Comparison of ENCODE assay signal across 8 cellular contexts in the genomic region with DNA sequence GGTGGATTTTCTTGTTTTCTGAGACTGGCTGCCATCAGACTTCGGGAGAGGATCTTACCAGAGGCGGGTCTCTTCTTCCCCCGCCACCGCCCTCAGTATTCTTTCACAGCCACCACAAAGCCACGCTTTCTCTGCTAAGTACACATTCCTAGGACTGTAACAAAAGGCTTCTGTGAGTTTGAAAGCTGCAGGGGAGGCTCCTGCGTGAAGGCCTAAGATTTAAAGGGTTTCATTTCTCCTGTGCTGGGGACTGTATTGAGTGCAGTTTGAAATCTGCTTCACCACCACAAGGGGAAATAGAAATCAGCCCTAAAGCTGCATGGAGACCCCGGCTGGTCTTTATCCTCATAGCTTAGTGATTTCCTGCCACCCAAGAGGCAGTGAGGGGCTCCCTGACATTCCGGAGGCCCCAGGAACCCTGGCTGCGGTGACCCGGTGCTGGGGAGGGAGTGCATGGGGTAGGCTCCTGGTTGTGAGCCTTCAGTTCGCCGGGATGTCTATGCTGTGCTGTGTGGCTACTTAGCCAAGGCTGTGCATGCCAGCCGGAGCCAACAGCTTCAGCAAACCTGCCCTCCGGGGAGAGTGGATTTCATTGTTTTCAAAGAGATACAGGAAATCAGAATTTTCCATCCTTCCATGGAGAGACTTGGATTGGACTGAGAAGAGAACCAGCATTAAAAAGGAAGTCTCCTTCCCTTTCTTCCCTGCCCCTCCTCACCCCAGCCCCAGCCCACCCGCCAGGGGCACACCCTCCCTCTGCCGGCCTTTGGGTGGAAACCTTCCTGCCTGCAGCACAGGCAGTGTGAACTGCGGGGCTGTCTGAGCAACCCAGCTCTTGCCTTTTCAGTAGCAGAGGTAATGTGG.
DNase-seq lines count a peak whose midpoint lies in the region; ATAC-seq, FAIRE-seq and TF ChIP-seq lines count a peak whose summit lies in the region.

No MANE protein-coding gene starts in this region.

- no peaks in the 10 kb centered on the region for H3K36me3 ChIP-seq in BJ (ENCODE audit: control insufficient read depth, insufficient read depth, low read length)
- no peaks in the 10 kb centered on the region for H3K36me3 ChIP-seq in H1 (ENCODE audit: control insufficient read depth in 2 of 4, insufficient read depth in 4 of 4, low read length in 3 of 4)

- no peak for FAIRE-seq in H1 (lab: Jason Lieb, UNC)

- no peaks in the 10 kb centered on the region for H3K79me2 ChIP-seq in H1 (ENCODE audit: control insufficient read depth in 1 of 2, insufficient read depth in 2 of 2, low read length in 2 of 2)

- no peak overlapping the region for H3K4ac ChIP-seq in H1 (replicated peaks; ENCODE audit: insufficient read length, low read depth, low read length)

- CTCF ChIA-PET in BJ (lab: Yijun Ruan, JAX), result interaction anchor here (0.7 to 1.4 kb wide), 2 partner anchors 17 to 257 kb away, joined by 3 to 4 read pairs; no protein-coding TSS in a partner anchor
- CTCF ChIA-PET in H1 (lab: Charles Lee; ENCODE audit: partially characterized antibody), result interaction anchor here (0.9 to 1.7 kb wide), 13 partner anchors 10 to 220 kb away, joined by 3 to 7 read pairs (median 4); no protein-coding TSS in a partner anchor

- peak; percentile 71 for ATAC-seq in GM18868 (IDR thresholded peaks at IDR 0.05; ENCODE audit: unreplicated experiment)
- peak; percentile 76 for ATAC-seq in HG03175 (IDR thresholded peaks at IDR 0.05; ENCODE audit: unreplicated experiment)

- TF ChIP-seq CTCF in BJ (IDR thresholded peaks at IDR 0.05; ENCODE audit: insufficient read depth, low read depth, low read length), result peak; percentile 18; the same call in 1 of the 2 replicates
- TF ChIP-seq CTCF in H1 (IDR thresholded peaks at IDR 0.05; ENCODE audit: control extremely low read depth in 1 of 3, insufficient read depth in 1 of 3, low read depth in 1 of 3, low read length in 3 of 3), result peak in 2 of 3 experiments; percentile 10 to 29; a peak in 3 of 4 replicates

- H3K23ac ChIP-seq in H1 (ENCODE audit: insufficient read length), result no peak overlapping the region

- no peak overlapping the region for H3K4me3 ChIP-seq in BJ (ENCODE audit: low read depth, low read length)
- H3K4me3 ChIP-seq in H1 (ENCODE audit: extremely low read depth in 1 of 4, insufficient read depth in 2 of 4, low read depth in 3 of 4, low read length in 4 of 4), result peak overlapping the region in 1 of 4 experiments; percentile 43; a peak in 4 of 8 replicates

- POLR2A ChIA-PET in BJ (lab: Charles Lee) (no interaction called here), H1 (lab: Charles Lee; ENCODE audit: partially characterized antibody) (interaction anchor here (0.6 to 2.1 kb wide), 10 partner anchors 10 to 641 kb away, joined by 3 to 4 read pairs (median 3); no protein-coding TSS in a partner anchor)

- TF ChIP-seq POLR2A in H1 (IDR thresholded peaks at IDR 0.05; ENCODE audit: control extremely low read depth in 1 of 2, low read depth in 2 of 2, low read length in 2 of 2), result no peak

- TF ChIP-seq EP300 in H1 (IDR thresholded peaks at IDR 0.05; ENCODE audit: borderline replicate concordance in 1 of 2, low read depth in 2 of 2, low read length in 2 of 2), result no peak

- H3K27me3 ChIP-seq in BJ (ENCODE audit: control insufficient read depth, insufficient read depth, low read length), result no peaks in the 10 kb centered on the region
- no peaks in the 10 kb centered on the region for H3K27me3 ChIP-seq in H1 (replicated peaks in 1 of 4; ENCODE audit: control insufficient read depth in 3 of 4, extremely low read depth in 1 of 4, insufficient read depth in 3 of 4, low read length in 3 of 4)

- H2BK15ac ChIP-seq in H1 (ENCODE audit: low read length), result no peak overlapping the region; the same call in 1 of the 2 replicates

- peak overlapping the region; percentile 45 for H4K91ac ChIP-seq in H1 (replicated peaks; ENCODE audit: insufficient read length, low read length)

- H3K56ac ChIP-seq in H1 (replicated peaks; ENCODE audit: insufficient read length, low read depth, low read length), result no peak overlapping the region

- no peak overlapping the region; a peak in 2 of 7 replicates for H3K9ac ChIP-seq in H1 (replicated peaks in 1 of 4; ENCODE audit: extremely low read depth in 1 of 4, low read depth in 3 of 4, low read length in 3 of 4)

- H3K9me3 ChIP-seq in H1 (ENCODE audit: insufficient read depth in 2 of 2, low read depth in 1 of 2, low read length in 1 of 2), result no peaks in the 10 kb centered on the region

- no peak overlapping the region for H2BK120ac ChIP-seq in H1 (replicated peaks; ENCODE audit: low read depth, low read length)

- H3K79me1 ChIP-seq in H1 (ENCODE audit: low read depth, low read length), result no peaks in the 10 kb centered on the region; the same call in 1 of the 2 replicates

- no peak for DNase-seq in BJ (ENCODE audit: low read depth)
- peak; percentile 69 for DNase-seq in RPMI7951 (ENCODE audit: low read depth)
- peak in 1 of 2 experiments; percentile 66 for DNase-seq in H1 (ENCODE audit: low read depth in 1 of 2, low spot score in 2 of 2)
- peak; percentile 22 for DNase-seq in myocyte (ENCODE audit: low read depth)
- no peak for DNase-seq in HPDE6-E6E7 (ENCODE audit: extremely low spot score)
- no peak for DNase-seq in HUDEP-2 (lab: John Stamatoyannopoulos, UW; ENCODE audit: unreplicated experiment in 76 of 76)

- 21% methylated on average over 16 of the region's 17 CpGs; no CpG with 5 or more reads in 1 of the 2 experiments for WGBS in H1 (ENCODE audit: extremely low coverage in 1 of 2, insufficient coverage in 1 of 2, insufficient read length in 1 of 2, insufficient replicate concordance in 2 of 2, low coverage in 1 of 2, low lambda C conversion rate in 2 of 2, missing lambda C conversion rate in 1 of 2), 2 experiments

- TF ChIP-seq RAD21 in H1 (IDR thresholded peaks at IDR 0.05 in 1 of 2, conservative IDR thresholded peaks at IDR 0.05 in 1 of 2; ENCODE audit: low read depth in 2 of 2, low read length in 2 of 2), result no peak; a peak in 2 of 4 replicates

- H4K5ac ChIP-seq in H1 (ENCODE audit: insufficient read length, low read depth, low read length), result peak overlapping the region; percentile 61

- H4K20me1 ChIP-seq in H1 (replicated peaks in 1 of 2; ENCODE audit: control insufficient read depth in 1 of 2, insufficient read depth in 2 of 2, low read length in 2 of 2), result no peaks in the 10 kb centered on the region

- peaks cover 7 to 32% (median 22%) of the 10 kb centered on the region in 4 experiments for H3K4me1 ChIP-seq in H1 (replicated peaks in 1 of 4; ENCODE audit: control insufficient read depth in 3 of 4, insufficient read depth in 4 of 4, low read length in 3 of 4)

- H2BK5ac ChIP-seq in H1 (ENCODE audit: low read depth, low read length), result peak overlapping the region; percentile 54

- H4K8ac ChIP-seq in H1 (ENCODE audit: extremely low read depth, insufficient read depth, low read length), result peak overlapping the region; percentile 47; the same call in 1 of the 2 replicates

- no peak overlapping the region for H3K14ac ChIP-seq in H1 (ENCODE audit: insufficient read length)

- 0 out of 2 replicates have a peak overlapping the region, but pooled peaks have one; percentile 47 for H2AK5ac ChIP-seq in H1 (ENCODE audit: low read depth, low read length)

- H3K23me2 ChIP-seq in H1 (ENCODE audit: low read depth, low read length), result no peaks in the 10 kb centered on the region

- peak overlapping the region; percentile 9; the same call in 1 of the 2 replicates for H2AFZ ChIP-seq in H1 (ENCODE audit: low read length)

- peak overlapping the region; percentile 77 for H2BK12ac ChIP-seq in H1 (ENCODE audit: low read depth, low read length)

- 0 out of 2 replicates have a peak overlapping the region, but pooled peaks have one; percentile 29 for H2BK20ac ChIP-seq in H1 (ENCODE audit: low read length)

- peak overlapping the region; percentile 28 for H3K27ac ChIP-seq in H1 (ENCODE audit: low read depth, low read length)

- H3K18ac ChIP-seq in H1 (ENCODE audit: extremely low read depth, low read length), result peak overlapping the region; percentile 74

- H3K4me2 ChIP-seq in H1 (ENCODE audit: insufficient read depth in 1 of 2, low read depth in 2 of 2, low read length in 2 of 2), result peak overlapping the region; percentile 50 to 60

TF ChIP-seq in H1, 55 proteins besides CTCF, POLR2A, EP300 and RAD21:
- TF ChIP-seq CEBPB (IDR thresholded peaks at IDR 0.05; ENCODE audit: low read depth, low read length), result no peak
- 0 out of 4 replicates have a peak, but pooled peaks of 1 of the 2 experiments have one; percentile 12 for TF ChIP-seq HDAC2 (IDR thresholded peaks at IDR 0.05; ENCODE audit: borderline replicate concordance in 1 of 2, low read depth in 2 of 2, low read length in 2 of 2)
- TF ChIP-seq SP4 (IDR thresholded peaks at IDR 0.05; ENCODE audit: low read length), result no peak
- TF ChIP-seq SIN3A (conservative IDR thresholded peaks at IDR 0.05 in 1 of 2, IDR thresholded peaks at IDR 0.05 in 1 of 2; ENCODE audit: low read depth in 1 of 2, low read length in 2 of 2), result no peak
- TF ChIP-seq CREB1 (IDR thresholded peaks at IDR 0.05), result no peak
- TF ChIP-seq ASH2L (IDR thresholded peaks at IDR 0.05; ENCODE audit: low read length), result peak; percentile 58
- no peak for TF ChIP-seq RFX5 (IDR thresholded peaks at IDR 0.05; ENCODE audit: borderline replicate concordance, low read depth, low read length)

Comparison
In these comparisons a context has a peak if more than half of its experiments do, and no peak if none do; other contexts are left out.
1. DNase-seq: peak in RPMI7951 (single experiment) and myocyte (single experiment); none in BJ (single experiment), HPDE6-E6E7 (single experiment) and HUDEP-2 (0 of 76).